ENCODE assay signal across 24 cellular contexts in the genomic region with DNA sequence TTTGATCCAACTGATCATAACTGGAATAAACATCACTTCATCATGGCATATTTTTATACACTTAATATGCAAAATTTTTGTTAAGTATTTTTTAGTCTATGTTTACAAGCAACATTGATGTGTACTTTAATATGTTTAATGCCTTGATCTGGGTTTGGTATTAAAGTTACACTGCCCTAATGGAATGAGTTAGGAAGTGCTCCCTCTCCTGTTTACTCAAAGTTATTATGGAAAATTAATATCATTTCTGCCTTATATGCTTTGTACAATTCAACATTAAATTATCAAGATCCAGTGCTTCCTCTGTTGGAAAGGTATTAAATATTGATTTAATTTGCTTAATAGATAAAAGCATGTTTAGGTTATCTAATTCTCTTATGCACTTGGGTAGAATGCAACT.
DNase-seq lines count a peak whose midpoint lies in the region; ATAC-seq, FAIRE-seq and TF ChIP-seq lines count a peak whose summit lies in the region.
"Had no signal": no experiment of that assay in that cellular context is flagged by ENCODE, and none has a peak within 500 bp of the region (broad histone marks: within the 10 kb centered on the region; RNA-seq: fewer than 3 reads in every experiment).

No MANE protein-coding gene starts in this region.

- H3K27ac ChIP-seq in right lobe of liver = no peak overlapping the region
- H3K27ac ChIP-seq in pancreas = no peak overlapping the region
- H3K27ac ChIP-seq: dorsolateral prefrontal cortex, epithelial cell of prostate, left ventricle myocardium inferior, psoas muscle had no signal

- no peak for FAIRE-seq in pancreas (lab: Jason Lieb, UNC)
- FAIRE-seq: TTC549 had no signal

- intact Hi-C loops in right lobe of liver (cut with DNase I) (no loop called here), pancreas (cut with DNase I) (no loop called here)

- H3K36me3 Mint-ChIP-seq in chondrocyte (ENCODE audit: low read depth) = peaks cover 2% of the 10 kb centered on the region
- H3K36me3 Mint-ChIP-seq: activated naive CD8-positive, alpha-beta T cell treated with anti-CD3 and anti-CD28 coated beads, Interleukin-2, amount 10 ng/mL, durations not matched to agents 7 days and 5 days had no signal

- no peak overlapping the region for H3K27ac Mint-ChIP-seq in chondrocyte (ENCODE audit: unreplicated experiment)
- H3K27ac Mint-ChIP-seq: activated naive CD8-positive, alpha-beta T cell treated with anti-CD3 and anti-CD28 coated beads, Interleukin-2, amount 10 ng/mL, durations not matched to agents 7 days and 5 days; activated T-helper 17 cell treated with anti-CD3 and anti-CD28 coated beads, Interleukin-2, amount 50 U/mL, for 72 hours; nephron progenitor cell had no signal

- H3K36me3 ChIP-seq in right lobe of liver = no peaks in the 10 kb centered on the region
- H3K36me3 ChIP-seq in pancreas = no peaks in the 10 kb centered on the region
- H3K36me3 ChIP-seq: left ventricle myocardium inferior had no signal

- H3K4me3 Mint-ChIP-seq in chondrocyte (ENCODE audit: unreplicated experiment) = no peak overlapping the region
- H3K4me3 Mint-ChIP-seq: activated naive CD8-positive, alpha-beta T cell treated with anti-CD3 and anti-CD28 coated beads, Interleukin-2, amount 10 ng/mL, durations not matched to agents 7 days and 5 days; activated T-helper 17 cell treated with anti-CD3 and anti-CD28 coated beads, Interleukin-2, amount 50 U/mL, for 72 hours; nephron progenitor cell had no signal

- no peaks in the 10 kb centered on the region for H3K4me1 Mint-ChIP-seq in chondrocyte (ENCODE audit: low read depth)
- H3K4me1 Mint-ChIP-seq: activated naive CD8-positive, alpha-beta T cell treated with anti-CD3 and anti-CD28 coated beads, Interleukin-2, amount 10 ng/mL, durations not matched to agents 7 days and 5 days; activated T-helper 17 cell treated with anti-CD3 and anti-CD28 coated beads, Interleukin-2, amount 50 U/mL, for 72 hours; nephron progenitor cell had no signal

- DNase-seq in COLO829 (ENCODE audit: low spot score) (peak; percentile 10), LNCaP clone FGC (ENCODE audit: low read depth) (no peak), chondrocyte (ENCODE audit: low spot score) (no peak), right lobe of liver (no peak), pancreas (no peak)
- DNase-seq: activated CD4-positive, alpha-beta T cell treated with anti-CD3 and anti-CD28 coated beads for 48 hours; activated naive CD8-positive, alpha-beta T cell treated with anti-CD3 and anti-CD28 coated beads, Interleukin-2, amount 10 ng/mL, durations not matched to agents 7 days and 5 days; COR-L47; dorsolateral prefrontal cortex; glutamatergic neuron; left ventricle myocardium inferior; NCI-H1105 treated with DMSO at 0.1 percent for 48 hours; NCI-H2107; NCI-H524 treated with DMSO at 0.1 percent for 48 hours; nephron progenitor cell; psoas muscle had no signal

- ATAC-seq in right lobe of liver (peak in 1 of 4 donors; percentile 34), GM21825 (IDR thresholded peaks at IDR 0.05; ENCODE audit: unreplicated experiment) (no peak), HG03521 (IDR thresholded peaks at IDR 0.05; ENCODE audit: unreplicated experiment) (no peak), GM18907 (IDR thresholded peaks at IDR 0.05; ENCODE audit: unreplicated experiment) (no peak), pancreas (no peak)
- ATAC-seq: activated T-helper 17 cell treated with anti-CD3 and anti-CD28 coated beads, Interleukin-2, amount 50 U/mL, for 72 hours; HCT116; psoas muscle; Right ventricle myocardium inferior had no signal

- TF ChIP-seq POLR2A in right lobe of liver (IDR thresholded peaks at IDR 0.05) = no peak

- H3K4me3 ChIP-seq in LNCaP clone FGC (ENCODE audit: low read depth, low read length) (no peak overlapping the region), right lobe of liver (no peak overlapping the region), pancreas (no peak overlapping the region)
- H3K4me3 ChIP-seq: dorsolateral prefrontal cortex, left ventricle myocardium inferior, psoas muscle had no signal

- peaks cover 14% of the 10 kb centered on the region for H3K9me3 Mint-ChIP-seq in chondrocyte (ENCODE audit: low read depth)

- H3K27me3 Mint-ChIP-seq in chondrocyte (ENCODE audit: low read depth) = no peaks in the 10 kb centered on the region
- H3K27me3 Mint-ChIP-seq: activated naive CD8-positive, alpha-beta T cell treated with anti-CD3 and anti-CD28 coated beads, Interleukin-2, amount 10 ng/mL, durations not matched to agents 7 days and 5 days; activated T-helper 17 cell treated with anti-CD3 and anti-CD28 coated beads, Interleukin-2, amount 50 U/mL, for 72 hours had no signal

- H3K4me1 ChIP-seq in right lobe of liver = no peaks in the 10 kb centered on the region
- H3K4me1 ChIP-seq in pancreas = no peaks in the 10 kb centered on the region
- H3K4me1 ChIP-seq: left ventricle myocardium inferior, psoas muscle had no signal

- H3K27me3 ChIP-seq in right lobe of liver (no peaks in the 10 kb centered on the region), pancreas (no peaks in the 10 kb centered on the region)
- H3K27me3 ChIP-seq: dorsolateral prefrontal cortex had no signal

- TF ChIP-seq CTCF in LNCaP clone FGC (IDR thresholded peaks at IDR 0.05; ENCODE audit: control insufficient read depth, extremely low read depth, insufficient read depth) (0 out of 2 replicates have a peak, but pooled peaks have one; percentile 15), chondrocyte (IDR thresholded peaks at IDR 0.05) (peak; percentile 73), right lobe of liver (IDR thresholded peaks at IDR 0.05) (peak; percentile 10 to 24 (median 22)), pancreas (IDR thresholded peaks at IDR 0.05) (no peak)

- H3K9me3 ChIP-seq in right lobe of liver = no peaks in the 10 kb centered on the region
- H3K9me3 ChIP-seq in pancreas = no peaks in the 10 kb centered on the region
- H3K9me3 ChIP-seq: psoas muscle had no signal

Comparison
In these comparisons a context has a peak if more than half of its experiments do, and no peak if none do; other contexts are left out.
1. CTCF ChIP-seq: peak in LNCaP clone FGC (single experiment), chondrocyte (single experiment) and right lobe of liver (4 of 4); none in pancreas (0 of 4).